Comparison of ENCODE assay signal across 8 cellular contexts in the genomic region with DNA sequence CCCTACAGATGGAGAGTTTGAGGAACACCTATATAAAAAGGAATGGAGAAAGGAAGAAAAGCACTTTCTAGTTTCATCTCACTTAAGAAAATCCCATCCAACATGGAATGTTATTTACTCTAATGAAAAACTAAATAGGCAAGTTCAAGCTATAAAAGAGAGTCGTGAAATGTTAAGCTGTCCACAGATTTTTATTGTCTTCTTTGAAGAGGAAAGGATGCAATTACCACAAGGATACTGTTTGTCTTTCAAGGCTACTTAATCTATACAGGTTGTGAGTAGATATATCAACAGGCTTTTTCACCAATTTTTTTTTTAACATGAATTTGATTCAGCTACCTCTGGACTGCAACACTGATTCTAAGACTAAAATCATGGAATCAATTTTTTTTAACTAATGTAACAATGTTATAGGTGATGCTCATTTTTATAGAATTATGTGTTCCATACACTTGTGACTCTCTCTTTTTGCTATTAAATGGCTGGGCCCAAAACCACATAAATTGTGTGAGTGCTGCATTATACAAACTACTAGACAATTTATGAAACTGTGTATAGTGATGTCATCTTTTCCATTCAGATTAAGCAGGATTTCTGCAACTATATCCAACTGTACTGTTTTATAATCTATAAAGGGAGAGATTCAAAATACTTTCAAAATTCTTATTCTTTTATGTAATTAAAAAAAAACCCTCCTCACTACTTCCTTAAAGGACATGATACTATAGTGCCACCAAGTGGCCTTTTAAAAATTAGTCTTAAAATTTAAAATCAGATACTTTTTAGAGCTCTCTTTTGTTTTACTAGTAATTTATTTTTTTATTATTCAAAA. TPM values are rescaled to one million over a fixed set of nuclear protein-coding genes. Genes with fewer than 3 reads are reported as not detected.
A peak's percentile ranks its signal among the peaks of the same experiment; 100 is the strongest.
DNase-seq lines count a peak whose midpoint lies in the region; ATAC-seq and TF ChIP-seq lines count a peak whose summit lies in the region.

No MANE protein-coding gene starts in this region.

- H3K4me1 Mint-ChIP-seq in effector memory CD8-positive, alpha-beta T cell (ENCODE audit: low read depth in 2 of 2): no peaks in the 10 kb centered on the region

- H3K79me2 ChIP-seq in OCI-LY7 (ENCODE audit: insufficient read depth, low read depth, low read length): no peaks in the 10 kb centered on the region
- no peaks in the 10 kb centered on the region for H3K79me2 ChIP-seq in neural cell (replicated peaks; ENCODE audit: insufficient read depth, low read length)

- TF ChIP-seq RAD21 in neural cell (conservative IDR thresholded peaks at IDR 0.05): peak; percentile 72

- H3K36me3 Mint-ChIP-seq in effector memory CD8-positive, alpha-beta T cell (ENCODE audit: insufficient read depth): peaks cover 9% of the 10 kb centered on the region

- no peaks in the 10 kb centered on the region for H3K4me1 ChIP-seq in OCI-LY7 (ENCODE audit: insufficient read depth, low read length, poor library complexity, severe bottlenecking)
- no peaks in the 10 kb centered on the region for H3K4me1 ChIP-seq in effector memory CD4-positive, alpha-beta T cell (ENCODE audit: control insufficient read depth, insufficient read depth, low read length, poor library complexity, severe bottlenecking)

- DNase-seq in AG09309 (ENCODE audit: low read depth): peak; percentile 24
- peak; percentile 23 for DNase-seq in HS-5 (ENCODE audit: low read depth)
- peak; percentile 57 for DNase-seq in OCI-LY7 (ENCODE audit: low spot score)
- DNase-seq in effector memory CD8-positive, alpha-beta T cell: no peak
- DNase-seq in posterior cingulate gyrus: no peak
- DNase-seq in effector memory CD4-positive, alpha-beta T cell: no peak

- no peaks in the 10 kb centered on the region for H4K20me1 ChIP-seq in OCI-LY7 (ENCODE audit: insufficient read depth, low read length)
- no peaks in the 10 kb centered on the region for H4K20me1 ChIP-seq in neural cell (ENCODE audit: insufficient read depth)

- CTCF ChIA-PET in OCI-LY7 (lab: Charles Lee; ENCODE audit: unreplicated experiment): interaction anchor here (0.6 to 1.3 kb wide), 2 partner anchors 289 to 397 kb away, joined by 3 to 11 read pairs; no protein-coding TSS in a partner anchor

- no peaks in the 10 kb centered on the region for H3K27me3 ChIP-seq in neural cell (ENCODE audit: insufficient read depth, low read depth, low read length)
- H3K27me3 ChIP-seq in effector memory CD4-positive, alpha-beta T cell (replicated peaks; ENCODE audit: control insufficient read depth, insufficient read depth, low read length, poor library complexity, severe bottlenecking): no peaks in the 10 kb centered on the region

- no peak overlapping the region for H3K9ac ChIP-seq in neural cell (ENCODE audit: low read length)

- H3F3A ChIP-seq in neural cell (ENCODE audit: insufficient read depth, low read length, poor library complexity, severe bottlenecking): no peaks in the 10 kb centered on the region

- no peaks in the 10 kb centered on the region for H3K27me3 Mint-ChIP-seq in effector memory CD8-positive, alpha-beta T cell

- no peak overlapping the region for H3K4me2 ChIP-seq in OCI-LY7 (ENCODE audit: low read length)
- no peak overlapping the region for H3K4me2 ChIP-seq in neural cell (ENCODE audit: low read length)

- no TSS peak for BruUV-seq in OCI-LY7 (replicated peaks; lab: Mats Ljungman, UMichigan)

- ATAC-seq in effector memory CD8-positive, alpha-beta T cell (replicated peaks): peak; percentile 27
- no peak for ATAC-seq in HG03108 (IDR thresholded peaks at IDR 0.05; ENCODE audit: unreplicated experiment)

- H3K4me3 Mint-ChIP-seq in effector memory CD8-positive, alpha-beta T cell: no peak overlapping the region

- H3K27ac Mint-ChIP-seq in effector memory CD8-positive, alpha-beta T cell: peak overlapping the region in 1 of 2 donors; percentile 48

- H3K36me3 ChIP-seq in OCI-LY7 (ENCODE audit: insufficient read depth, low read length) (peaks cover 7% of the 10 kb centered on the region; the same call in 1 of the 2 replicates), neural cell (ENCODE audit: insufficient read depth, low read length) (no peaks in the 10 kb centered on the region)
- H3K36me3 ChIP-seq in effector memory CD4-positive, alpha-beta T cell (ENCODE audit: control insufficient read depth, insufficient read depth, low read length): peaks cover 13% of the 10 kb centered on the region

- H3K9me3 ChIP-seq in OCI-LY7 (ENCODE audit: low read length): no peaks in the 10 kb centered on the region
- no peaks in the 10 kb centered on the region for H3K9me3 ChIP-seq in neural cell (ENCODE audit: low read length)
- no peaks in the 10 kb centered on the region for H3K9me3 ChIP-seq in effector memory CD4-positive, alpha-beta T cell (ENCODE audit: control insufficient read depth, low read length)

- H3K27ac ChIP-seq in OCI-LY7 (ENCODE audit: low read depth, low read length, poor library complexity, severe bottlenecking) (no peak overlapping the region), neural cell (ENCODE audit: low read length) (no peak overlapping the region)
- no peak overlapping the region for H3K27ac ChIP-seq in effector memory CD4-positive, alpha-beta T cell (ENCODE audit: insufficient read depth, low read length, poor library complexity, severe bottlenecking)

- POLR2A ChIA-PET in OCI-LY7 (lab: Charles Lee): interaction anchor here (0.6 to 1.8 kb wide), 17 partner anchors 9 to 295 kb away, joined by 3 to 7 read pairs (median 3); partner anchors contain the start of gene STK38L

- intact Hi-C loops in OCI-LY7 (cut with micrococcal nuclease; ENCODE audit: unreplicated experiment) (loop anchor here (2.0 to 10.0 kb wide), 5 partner anchors 84 to 471 kb away; partner anchors contain the start of genes ITPR2 and TM7SF3), posterior cingulate gyrus (cut with DNase I) (loop anchor here (1.0 to 2.0 kb wide), 2 partner anchors 285 to 453 kb away; no protein-coding TSS in a partner anchor)

- no peak for TF ChIP-seq EP300 in neural cell (conservative IDR thresholded peaks at IDR 0.05; ENCODE audit: poor library complexity, severe bottlenecking)

- H3K9me2 ChIP-seq in OCI-LY7 (ENCODE audit: insufficient read depth, low read length) (no peaks in the 10 kb centered on the region), neural cell (ENCODE audit: insufficient read depth, low read length) (no peaks in the 10 kb centered on the region)

- no peaks in the 10 kb centered on the region for H3K9me3 Mint-ChIP-seq in effector memory CD8-positive, alpha-beta T cell

- no peak overlapping the region for H3K4me3 ChIP-seq in AG09309 (ENCODE audit: control insufficient read depth, low read depth, low read length)
- H3K4me3 ChIP-seq in OCI-LY7 (ENCODE audit: low read depth, low read length, poor library complexity, severe bottlenecking): no peak overlapping the region
- no peak overlapping the region for H3K4me3 ChIP-seq in neural cell (ENCODE audit: low read length)
- H3K4me3 ChIP-seq in effector memory CD4-positive, alpha-beta T cell (ENCODE audit: insufficient read depth, low read depth, low read length, poor library complexity, severe bottlenecking): no peak overlapping the region

- H2AFZ ChIP-seq in OCI-LY7 (ENCODE audit: low read length) (no peak overlapping the region), neural cell (ENCODE audit: low read depth, low read length) (no peak overlapping the region)

- peak; percentile 28 for TF ChIP-seq CTCF in AG09309 (IDR thresholded peaks at IDR 0.05; ENCODE audit: control insufficient read depth, insufficient read depth, low read depth, low read length, missing control alignments)
- TF ChIP-seq CTCF in OCI-LY7 (conservative IDR thresholded peaks at IDR 0.05; ENCODE audit: low read length): peak; percentile 89
- TF ChIP-seq CTCF in neural cell (IDR thresholded peaks at IDR 0.05; ENCODE audit: poor library complexity, severe bottlenecking): peak; percentile 63

TF ChIP-seq in neural cell, 6 proteins besides CTCF, POLR2A, EP300 and RAD21:
- no peak for TF ChIP-seq EZH2 (IDR thresholded peaks at IDR 0.05; ENCODE audit: borderline replicate concordance, insufficient read depth, low read length, poor library complexity, severe bottlenecking)
- TF ChIP-seq SMC3 (conservative IDR thresholded peaks at IDR 0.05; ENCODE audit: poor library complexity): peak; percentile 60

RNA-seq across cellular contexts. Expression of gene BMAL2, which starts 26.7 kb away (rescaled TPM):
- 0.05 and 0.06 TPM in 2 replicates for total RNA-seq in OCI-LY7 (2014; rRNA removed; shearing (Covaris generic))
- not detected in 2 replicates for total RNA-seq in OCI-LY7 (2022)
- 9.8 and 11.3 TPM in 2 replicates for polyA plus RNA-seq in neural cell
- polyA minus RNA-seq in neural cell: 25.6 and 31.6 TPM in 2 replicates

Comparison
In these comparisons a context has a peak if more than half of its experiments do, and no peak if none do; other contexts are left out.
1. DNase-seq: peak in AG09309 (single experiment), HS-5 (single experiment) and OCI-LY7 (single experiment); none in effector memory CD8-positive, alpha-beta T cell (0 of 3), posterior cingulate gyrus (0 of 10) and effector memory CD4-positive, alpha-beta T cell (0 of 3).
2. CTCF ChIP-seq: peak in every context shown above with its lines; median percentile 89 in OCI-LY7; 63 in neural cell; 28 in AG09309.